Comparison of ENCODE assay signal across 1 cellular context in the genomic region with DNA sequence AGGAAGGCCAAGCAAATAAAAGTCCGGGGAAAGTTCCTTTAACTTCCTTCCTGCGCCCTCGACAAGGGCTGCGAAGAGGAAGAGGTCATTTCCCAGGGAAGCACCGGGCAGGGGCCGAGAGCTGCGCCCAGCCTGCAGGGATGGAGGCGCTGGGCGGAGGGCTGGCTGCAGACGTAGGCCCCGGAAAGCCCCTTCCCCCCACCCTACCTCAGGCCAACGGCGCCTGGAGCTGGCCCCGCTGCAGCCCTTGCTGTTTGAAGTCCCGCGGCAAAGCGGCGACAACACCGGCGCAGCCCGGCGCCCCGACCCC.
TF ChIP-seq lines count a peak whose summit lies in the region.

No MANE protein-coding gene starts in this region.

TF ChIP-seq in GM12878, 131 proteins besides CTCF, POLR2A, EP300 and RAD21 (continued from another document):
- TF ChIP-seq RELB (IDR thresholded peaks at IDR 0.05; ENCODE audit: low read depth) (peak; percentile 74; the same call in 1 of the 2 replicates), SRF (IDR thresholded peaks at IDR 0.05; ENCODE audit: low read depth in 2 of 2, low read length in 2 of 2) (no peak), SUZ12 (IDR thresholded peaks at IDR 0.05; ENCODE audit: unreplicated experiment) (no peak), ZBTB4 (CRISPR knock-in tag; IDR thresholded peaks at IDR 0.05) (no peak), SMAD1 (IDR thresholded peaks at IDR 0.05; ENCODE audit: low read depth, partially characterized antibody) (no peak), EED (IDR thresholded peaks at IDR 0.05; ENCODE audit: low read depth) (0 out of 2 replicates have a peak, but pooled peaks have one; percentile 25), FOXK2 (IDR thresholded peaks at IDR 0.05) (no peak)
- TF ChIP-seq, protein P1, sequence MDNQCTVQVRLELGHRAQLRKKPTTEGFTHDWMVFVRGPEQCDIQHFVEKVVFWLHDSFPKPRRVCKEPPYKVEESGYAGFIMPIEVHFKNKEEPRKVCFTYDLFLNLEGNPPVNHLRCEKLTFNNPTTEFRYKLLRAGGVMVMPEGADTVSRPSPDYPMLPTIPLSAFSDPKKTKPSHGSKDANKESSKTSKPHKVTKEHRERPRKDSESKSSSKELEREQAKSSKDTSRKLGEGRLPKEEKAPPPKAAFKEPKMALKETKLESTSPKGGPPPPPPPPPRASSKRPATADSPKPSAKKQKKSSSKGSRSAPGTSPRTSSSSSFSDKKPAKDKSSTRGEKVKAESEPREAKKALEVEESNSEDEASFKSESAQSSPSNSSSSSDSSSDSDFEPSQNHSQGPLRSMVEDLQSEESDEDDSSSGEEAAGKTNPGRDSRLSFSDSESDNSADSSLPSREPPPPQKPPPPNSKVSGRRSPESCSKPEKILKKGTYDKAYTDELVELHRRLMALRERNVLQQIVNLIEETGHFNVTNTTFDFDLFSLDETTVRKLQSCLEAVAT (IDR thresholded peaks at IDR 0.05): 0 out of 2 replicates have a peak, but pooled peaks have one; percentile 2
- TF ChIP-seq, protein P2, sequence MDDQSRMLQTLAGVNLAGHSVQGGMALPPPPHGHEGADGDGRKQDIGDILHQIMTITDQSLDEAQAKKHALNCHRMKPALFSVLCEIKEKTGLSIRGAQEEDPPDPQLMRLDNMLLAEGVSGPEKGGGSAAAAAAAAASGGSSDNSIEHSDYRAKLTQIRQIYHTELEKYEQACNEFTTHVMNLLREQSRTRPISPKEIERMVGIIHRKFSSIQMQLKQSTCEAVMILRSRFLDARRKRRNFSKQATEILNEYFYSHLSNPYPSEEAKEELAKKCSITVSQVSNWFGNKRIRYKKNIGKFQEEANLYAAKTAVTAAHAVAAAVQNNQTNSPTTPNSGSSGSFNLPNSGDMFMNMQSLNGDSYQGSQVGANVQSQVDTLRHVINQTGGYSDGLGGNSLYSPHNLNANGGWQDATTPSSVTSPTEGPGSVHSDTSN (IDR thresholded peaks at IDR 0.05; ENCODE audit: insufficient replicate concordance, low read depth, low read length): no peak
